Comparison of ENCODE assay signal across 1 cellular context in genomic region chr1:36446261-36446660, GRCh38.
TF ChIP-seq lines count a peak whose summit lies in the region.

No MANE protein-coding gene starts in this region.

TF ChIP-seq in HepG2, 621 proteins besides CTCF, POLR2A, EP300 and RAD21:
- no peak for TF ChIP-seq MIER2 (CRISPR knock-in tag; IDR thresholded peaks at IDR 0.05)
- TF ChIP-seq CC2D1A (CRISPR knock-in tag; IDR thresholded peaks at IDR 0.05): no peak
- no peak for TF ChIP-seq FOXA3 (CRISPR knock-in tag; IDR thresholded peaks at IDR 0.05)
- TF ChIP-seq STAG1 (CRISPR knock-in tag; IDR thresholded peaks at IDR 0.05): peak; percentile 66
- TF ChIP-seq SMAD9 (CRISPR knock-in tag; IDR thresholded peaks at IDR 0.05): no peak
- TF ChIP-seq DPF2 (CRISPR knock-in tag; IDR thresholded peaks at IDR 0.05; ENCODE audit: borderline replicate concordance, low read depth): no peak
- TF ChIP-seq SMC3 (IDR thresholded peaks at IDR 0.05; ENCODE audit: low read length): peak; percentile 71
- TF ChIP-seq NR3C1 (CRISPR knock-in tag; IDR thresholded peaks at IDR 0.05): no peak
- no peak for TF ChIP-seq FOXJ3 (CRISPR knock-in tag; IDR thresholded peaks at IDR 0.05; ENCODE audit: borderline replicate concordance)
- TF ChIP-seq, protein P1, sequence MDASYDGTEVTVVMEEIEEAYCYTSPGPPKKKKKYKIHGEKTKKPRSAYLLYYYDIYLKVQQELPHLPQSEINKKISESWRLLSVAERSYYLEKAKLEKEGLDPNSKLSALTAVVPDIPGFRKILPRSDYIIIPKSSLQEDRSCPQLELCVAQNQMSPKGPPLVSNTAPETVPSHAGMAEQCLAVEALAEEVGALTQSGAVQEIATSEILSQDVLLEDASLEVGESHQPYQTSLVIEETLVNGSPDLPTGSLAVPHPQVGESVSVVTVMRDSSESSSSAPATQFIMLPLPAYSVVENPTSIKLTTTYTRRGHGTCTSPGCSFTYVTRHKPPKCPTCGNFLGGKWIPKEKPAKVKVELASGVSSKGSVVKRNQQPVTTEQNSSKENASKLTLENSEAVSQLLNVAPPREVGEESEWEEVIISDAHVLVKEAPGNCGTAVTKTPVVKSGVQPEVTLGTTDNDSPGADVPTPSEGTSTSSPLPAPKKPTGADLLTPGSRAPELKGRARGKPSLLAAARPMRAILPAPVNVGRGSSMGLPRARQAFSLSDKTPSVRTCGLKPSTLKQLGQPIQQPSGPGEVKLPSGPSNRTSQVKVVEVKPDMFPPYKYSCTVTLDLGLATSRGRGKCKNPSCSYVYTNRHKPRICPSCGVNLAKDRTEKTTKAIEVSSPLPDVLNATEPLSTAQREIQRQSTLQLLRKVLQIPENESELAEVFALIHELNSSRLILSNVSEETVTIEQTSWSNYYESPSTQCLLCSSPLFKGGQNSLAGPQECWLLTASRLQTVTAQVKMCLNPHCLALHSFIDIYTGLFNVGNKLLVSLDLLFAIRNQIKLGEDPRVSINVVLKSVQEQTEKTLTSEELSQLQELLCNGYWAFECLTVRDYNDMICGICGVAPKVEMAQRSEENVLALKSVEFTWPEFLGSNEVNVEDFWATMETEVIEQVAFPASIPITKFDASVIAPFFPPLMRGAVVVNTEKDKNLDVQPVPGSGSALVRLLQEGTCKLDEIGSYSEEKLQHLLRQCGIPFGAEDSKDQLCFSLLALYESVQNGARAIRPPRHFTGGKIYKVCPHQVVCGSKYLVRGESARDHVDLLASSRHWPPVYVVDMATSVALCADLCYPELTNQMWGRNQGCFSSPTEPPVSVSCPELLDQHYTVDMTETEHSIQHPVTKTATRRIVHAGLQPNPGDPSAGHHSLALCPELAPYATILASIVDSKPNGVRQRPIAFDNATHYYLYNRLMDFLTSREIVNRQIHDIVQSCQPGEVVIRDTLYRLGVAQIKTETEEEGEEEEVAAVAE (CRISPR knock-in tag; IDR thresholded peaks at IDR 0.05; ENCODE audit: borderline replicate concordance): no peak
- no peak for TF ChIP-seq PLRG1 (conservative IDR thresholded peaks at IDR 0.05)
- 0 out of 2 replicates have a peak, but pooled peaks have one; percentile 12 for TF ChIP-seq GATAD2A (CRISPR knock-in tag; IDR thresholded peaks at IDR 0.05)
- TF ChIP-seq XRCC5 (optimal IDR thresholded peaks at IDR 0.05; ENCODE audit: low read length): peak; percentile 47
